Comparison of ENCODE assay signal across 1 cellular context in the genomic region with DNA sequence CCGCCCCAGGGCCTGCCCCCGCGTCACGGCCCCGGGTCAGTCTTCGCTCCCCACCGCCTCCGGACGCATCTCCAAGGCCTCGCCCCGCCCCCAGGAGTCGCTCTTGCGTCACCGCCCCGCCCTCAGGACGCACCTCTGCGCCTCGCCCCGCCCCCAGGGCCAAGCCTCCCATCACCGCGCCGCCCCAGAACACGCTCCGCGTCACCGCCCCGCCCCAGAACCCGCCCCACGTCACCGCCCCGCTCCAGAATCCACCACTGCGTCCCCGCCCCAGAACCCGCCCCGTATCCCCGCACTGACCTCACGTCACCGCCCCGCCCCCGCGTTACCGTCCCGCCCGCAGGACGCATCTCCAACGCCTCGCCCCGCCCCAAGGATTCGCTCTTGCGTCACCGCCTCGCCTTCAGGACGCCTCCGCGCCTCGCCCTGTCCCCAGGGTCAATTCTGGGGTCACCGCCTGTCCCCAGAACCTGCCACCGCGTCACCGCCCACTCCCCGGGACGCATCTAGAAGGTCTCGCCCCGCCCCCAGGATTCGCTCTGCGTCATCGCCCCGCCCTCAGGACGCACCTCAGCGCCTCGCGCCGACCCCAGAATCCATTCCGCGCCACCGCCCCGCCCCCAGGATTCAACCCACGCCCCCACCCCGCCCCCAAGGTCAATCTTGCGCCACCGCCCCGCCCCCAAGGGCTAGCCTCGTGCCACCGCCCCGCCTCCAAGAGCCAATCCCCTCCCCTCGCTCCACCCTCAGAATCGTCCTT.
TF ChIP-seq lines count a peak whose summit lies in the region.

No MANE protein-coding gene starts in this region.

TF ChIP-seq in K562, 482 proteins besides CTCF, POLR2A, EP300 and RAD21 (continued from another document and continues in another):
- TF ChIP-seq, protein P1, sequence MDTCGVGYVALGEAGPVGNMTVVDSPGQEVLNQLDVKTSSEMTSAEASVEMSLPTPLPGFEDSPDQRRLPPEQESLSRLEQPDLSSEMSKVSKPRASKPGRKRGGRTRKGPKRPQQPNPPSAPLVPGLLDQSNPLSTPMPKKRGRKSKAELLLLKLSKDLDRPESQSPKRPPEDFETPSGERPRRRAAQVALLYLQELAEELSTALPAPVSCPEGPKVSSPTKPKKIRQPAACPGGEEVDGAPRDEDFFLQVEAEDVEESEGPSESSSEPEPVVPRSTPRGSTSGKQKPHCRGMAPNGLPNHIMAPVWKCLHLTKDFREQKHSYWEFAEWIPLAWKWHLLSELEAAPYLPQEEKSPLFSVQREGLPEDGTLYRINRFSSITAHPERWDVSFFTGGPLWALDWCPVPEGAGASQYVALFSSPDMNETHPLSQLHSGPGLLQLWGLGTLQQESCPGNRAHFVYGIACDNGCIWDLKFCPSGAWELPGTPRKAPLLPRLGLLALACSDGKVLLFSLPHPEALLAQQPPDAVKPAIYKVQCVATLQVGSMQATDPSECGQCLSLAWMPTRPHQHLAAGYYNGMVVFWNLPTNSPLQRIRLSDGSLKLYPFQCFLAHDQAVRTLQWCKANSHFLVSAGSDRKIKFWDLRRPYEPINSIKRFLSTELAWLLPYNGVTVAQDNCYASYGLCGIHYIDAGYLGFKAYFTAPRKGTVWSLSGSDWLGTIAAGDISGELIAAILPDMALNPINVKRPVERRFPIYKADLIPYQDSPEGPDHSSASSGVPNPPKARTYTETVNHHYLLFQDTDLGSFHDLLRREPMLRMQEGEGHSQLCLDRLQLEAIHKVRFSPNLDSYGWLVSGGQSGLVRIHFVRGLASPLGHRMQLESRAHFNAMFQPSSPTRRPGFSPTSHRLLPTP (IDR thresholded peaks at IDR 0.05; ENCODE audit: borderline replicate concordance, extremely low read depth, insufficient read length): no peak
- no peak for TF ChIP-seq EHMT2 (IDR thresholded peaks at IDR 0.05)
- no peak for TF ChIP-seq KLF16 (IDR thresholded peaks at IDR 0.05)
- TF ChIP-seq, protein P2, sequence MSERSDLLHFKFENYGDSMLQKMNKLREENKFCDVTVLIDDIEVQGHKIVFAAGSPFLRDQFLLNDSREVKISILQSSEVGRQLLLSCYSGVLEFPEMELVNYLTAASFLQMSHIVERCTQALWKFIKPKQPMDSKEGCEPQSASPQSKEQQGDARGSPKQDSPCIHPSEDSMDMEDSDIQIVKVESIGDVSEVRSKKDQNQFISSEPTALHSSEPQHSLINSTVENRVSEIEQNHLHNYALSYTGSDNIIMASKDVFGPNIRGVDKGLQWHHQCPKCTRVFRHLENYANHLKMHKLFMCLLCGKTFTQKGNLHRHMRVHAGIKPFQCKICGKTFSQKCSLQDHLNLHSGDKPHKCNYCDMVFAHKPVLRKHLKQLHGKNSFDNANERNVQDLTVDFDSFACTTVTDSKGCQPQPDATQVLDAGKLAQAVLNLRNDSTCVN (CRISPR knock-in tag; IDR thresholded peaks at IDR 0.05): no peak
- no peak for TF ChIP-seq U2AF2 (optimal IDR thresholded peaks at IDR 0.05; ENCODE audit: low read depth, low read length)
- TF ChIP-seq, protein P3, sequence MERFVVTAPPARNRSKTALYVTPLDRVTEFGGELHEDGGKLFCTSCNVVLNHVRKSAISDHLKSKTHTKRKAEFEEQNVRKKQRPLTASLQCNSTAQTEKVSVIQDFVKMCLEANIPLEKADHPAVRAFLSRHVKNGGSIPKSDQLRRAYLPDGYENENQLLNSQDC (CRISPR knock-in tag; IDR thresholded peaks at IDR 0.05): no peak
- TF ChIP-seq HDAC2 (IDR thresholded peaks at IDR 0.05): no peak
- no peak for TF ChIP-seq BMI1 (IDR thresholded peaks at IDR 0.05; ENCODE audit: low read length)
- TF ChIP-seq NCOA4 (IDR thresholded peaks at IDR 0.05; ENCODE audit: partially characterized antibody): no peak
- TF ChIP-seq ZNF766 (CRISPR knock-in tag; conservative IDR thresholded peaks at IDR 0.05): no peak
- TF ChIP-seq PHF8 (IDR thresholded peaks at IDR 0.05; ENCODE audit: borderline replicate concordance, low read length): peak; percentile 30; the same call in 1 of the 2 replicates
- TF ChIP-seq, protein P4, sequence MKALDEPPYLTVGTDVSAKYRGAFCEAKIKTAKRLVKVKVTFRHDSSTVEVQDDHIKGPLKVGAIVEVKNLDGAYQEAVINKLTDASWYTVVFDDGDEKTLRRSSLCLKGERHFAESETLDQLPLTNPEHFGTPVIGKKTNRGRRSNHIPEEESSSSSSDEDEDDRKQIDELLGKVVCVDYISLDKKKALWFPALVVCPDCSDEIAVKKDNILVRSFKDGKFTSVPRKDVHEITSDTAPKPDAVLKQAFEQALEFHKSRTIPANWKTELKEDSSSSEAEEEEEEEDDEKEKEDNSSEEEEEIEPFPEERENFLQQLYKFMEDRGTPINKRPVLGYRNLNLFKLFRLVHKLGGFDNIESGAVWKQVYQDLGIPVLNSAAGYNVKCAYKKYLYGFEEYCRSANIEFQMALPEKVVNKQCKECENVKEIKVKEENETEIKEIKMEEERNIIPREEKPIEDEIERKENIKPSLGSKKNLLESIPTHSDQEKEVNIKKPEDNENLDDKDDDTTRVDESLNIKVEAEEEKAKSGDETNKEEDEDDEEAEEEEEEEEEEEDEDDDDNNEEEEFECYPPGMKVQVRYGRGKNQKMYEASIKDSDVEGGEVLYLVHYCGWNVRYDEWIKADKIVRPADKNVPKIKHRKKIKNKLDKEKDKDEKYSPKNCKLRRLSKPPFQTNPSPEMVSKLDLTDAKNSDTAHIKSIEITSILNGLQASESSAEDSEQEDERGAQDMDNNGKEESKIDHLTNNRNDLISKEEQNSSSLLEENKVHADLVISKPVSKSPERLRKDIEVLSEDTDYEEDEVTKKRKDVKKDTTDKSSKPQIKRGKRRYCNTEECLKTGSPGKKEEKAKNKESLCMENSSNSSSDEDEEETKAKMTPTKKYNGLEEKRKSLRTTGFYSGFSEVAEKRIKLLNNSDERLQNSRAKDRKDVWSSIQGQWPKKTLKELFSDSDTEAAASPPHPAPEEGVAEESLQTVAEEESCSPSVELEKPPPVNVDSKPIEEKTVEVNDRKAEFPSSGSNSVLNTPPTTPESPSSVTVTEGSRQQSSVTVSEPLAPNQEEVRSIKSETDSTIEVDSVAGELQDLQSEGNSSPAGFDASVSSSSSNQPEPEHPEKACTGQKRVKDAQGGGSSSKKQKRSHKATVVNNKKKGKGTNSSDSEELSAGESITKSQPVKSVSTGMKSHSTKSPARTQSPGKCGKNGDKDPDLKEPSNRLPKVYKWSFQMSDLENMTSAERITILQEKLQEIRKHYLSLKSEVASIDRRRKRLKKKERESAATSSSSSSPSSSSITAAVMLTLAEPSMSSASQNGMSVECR (CRISPR knock-in tag; IDR thresholded peaks at IDR 0.05): no peak
- no peak for TF ChIP-seq PML (IDR thresholded peaks at IDR 0.05; ENCODE audit: low read length)
- TF ChIP-seq, protein P5, sequence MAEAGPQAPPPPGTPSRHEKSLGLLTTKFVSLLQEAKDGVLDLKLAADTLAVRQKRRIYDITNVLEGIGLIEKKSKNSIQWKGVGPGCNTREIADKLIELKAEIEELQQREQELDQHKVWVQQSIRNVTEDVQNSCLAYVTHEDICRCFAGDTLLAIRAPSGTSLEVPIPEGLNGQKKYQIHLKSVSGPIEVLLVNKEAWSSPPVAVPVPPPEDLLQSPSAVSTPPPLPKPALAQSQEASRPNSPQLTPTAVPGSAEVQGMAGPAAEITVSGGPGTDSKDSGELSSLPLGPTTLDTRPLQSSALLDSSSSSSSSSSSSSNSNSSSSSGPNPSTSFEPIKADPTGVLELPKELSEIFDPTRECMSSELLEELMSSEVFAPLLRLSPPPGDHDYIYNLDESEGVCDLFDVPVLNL (CRISPR knock-in tag; IDR thresholded peaks at IDR 0.05; ENCODE audit: low read depth): no peak
- no peak for TF ChIP-seq HEY1 (CRISPR knock-in tag; IDR thresholded peaks at IDR 0.05; ENCODE audit: borderline replicate concordance)
- TF ChIP-seq CAMTA2 (CRISPR knock-in tag; conservative IDR thresholded peaks at IDR 0.05): no peak
- TF ChIP-seq, protein P6, sequence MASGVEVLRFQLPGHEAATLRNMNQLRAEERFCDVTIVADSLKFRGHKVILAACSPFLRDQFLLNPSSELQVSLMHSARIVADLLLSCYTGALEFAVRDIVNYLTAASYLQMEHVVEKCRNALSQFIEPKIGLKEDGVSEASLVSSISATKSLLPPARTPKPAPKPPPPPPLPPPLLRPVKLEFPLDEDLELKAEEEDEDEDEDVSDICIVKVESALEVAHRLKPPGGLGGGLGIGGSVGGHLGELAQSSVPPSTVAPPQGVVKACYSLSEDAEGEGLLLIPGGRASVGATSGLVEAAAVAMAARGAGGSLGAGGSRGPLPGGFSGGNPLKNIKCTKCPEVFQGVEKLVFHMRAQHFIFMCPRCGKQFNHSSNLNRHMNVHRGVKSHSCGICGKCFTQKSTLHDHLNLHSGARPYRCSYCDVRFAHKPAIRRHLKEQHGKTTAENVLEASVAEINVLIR (CRISPR knock-in tag; IDR thresholded peaks at IDR 0.05): peak; percentile 69
- no peak for TF ChIP-seq PHF20 (IDR thresholded peaks at IDR 0.05; ENCODE audit: partially characterized antibody)
- TF ChIP-seq, protein P7, sequence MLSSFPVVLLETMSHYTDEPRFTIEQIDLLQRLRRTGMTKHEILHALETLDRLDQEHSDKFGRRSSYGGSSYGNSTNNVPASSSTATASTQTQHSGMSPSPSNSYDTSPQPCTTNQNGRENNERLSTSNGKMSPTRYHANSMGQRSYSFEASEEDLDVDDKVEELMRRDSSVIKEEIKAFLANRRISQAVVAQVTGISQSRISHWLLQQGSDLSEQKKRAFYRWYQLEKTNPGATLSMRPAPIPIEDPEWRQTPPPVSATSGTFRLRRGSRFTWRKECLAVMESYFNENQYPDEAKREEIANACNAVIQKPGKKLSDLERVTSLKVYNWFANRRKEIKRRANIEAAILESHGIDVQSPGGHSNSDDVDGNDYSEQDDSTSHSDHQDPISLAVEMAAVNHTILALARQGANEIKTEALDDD (IDR thresholded peaks at IDR 0.05): no peak
- no peak for TF ChIP-seq ETS2 (tag; IDR thresholded peaks at IDR 0.05; ENCODE audit: borderline replicate concordance, poor library complexity, severe bottlenecking)
- no peak for TF ChIP-seq SIRT6 (IDR thresholded peaks at IDR 0.05; ENCODE audit: low read depth, low read length)
- no peak for TF ChIP-seq TEAD2 (tag; IDR thresholded peaks at IDR 0.05)
- no peak for TF ChIP-seq BRD4 (IDR thresholded peaks at IDR 0.05)
- TF ChIP-seq, protein P8, sequence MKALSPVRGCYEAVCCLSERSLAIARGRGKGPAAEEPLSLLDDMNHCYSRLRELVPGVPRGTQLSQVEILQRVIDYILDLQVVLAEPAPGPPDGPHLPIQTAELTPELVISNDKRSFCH (CRISPR knock-in tag; IDR thresholded peaks at IDR 0.05): no peak
- TF ChIP-seq, protein P8 (tag; IDR thresholded peaks at IDR 0.05): no peak
- TF ChIP-seq ARID1B (IDR thresholded peaks at IDR 0.05): no peak
- TF ChIP-seq ZNF408 (CRISPR knock-in tag; IDR thresholded peaks at IDR 0.05; ENCODE audit: low read depth): no peak
- TF ChIP-seq YY1 (IDR thresholded peaks at IDR 0.05; ENCODE audit: borderline replicate concordance in 1 of 3, control insufficient read depth in 1 of 3, extremely low read depth in 1 of 3, insufficient read depth in 3 of 3, insufficient read length in 1 of 3, insufficient replicate concordance in 2 of 3, low read depth in 1 of 3, low read length in 2 of 3): peak in 1 of 3 experiments; percentile 3
- no peak for TF ChIP-seq TEAD4 (IDR thresholded peaks at IDR 0.05; ENCODE audit: low read length)
- TF ChIP-seq TEAD4 (CRISPR knock-in tag; IDR thresholded peaks at IDR 0.05; ENCODE audit: borderline replicate concordance): no peak
- no peak for TF ChIP-seq ZNF263 (CRISPR knock-in tag; IDR thresholded peaks at IDR 0.05; ENCODE audit: borderline replicate concordance)
- no peak for TF ChIP-seq PYGO2 (tag; IDR thresholded peaks at IDR 0.05)
- peak; percentile 41; the same call in 1 of the 2 replicates for TF ChIP-seq GABPB1 (CRISPR knock-in tag; IDR thresholded peaks at IDR 0.05)
- TF ChIP-seq, protein P9, sequence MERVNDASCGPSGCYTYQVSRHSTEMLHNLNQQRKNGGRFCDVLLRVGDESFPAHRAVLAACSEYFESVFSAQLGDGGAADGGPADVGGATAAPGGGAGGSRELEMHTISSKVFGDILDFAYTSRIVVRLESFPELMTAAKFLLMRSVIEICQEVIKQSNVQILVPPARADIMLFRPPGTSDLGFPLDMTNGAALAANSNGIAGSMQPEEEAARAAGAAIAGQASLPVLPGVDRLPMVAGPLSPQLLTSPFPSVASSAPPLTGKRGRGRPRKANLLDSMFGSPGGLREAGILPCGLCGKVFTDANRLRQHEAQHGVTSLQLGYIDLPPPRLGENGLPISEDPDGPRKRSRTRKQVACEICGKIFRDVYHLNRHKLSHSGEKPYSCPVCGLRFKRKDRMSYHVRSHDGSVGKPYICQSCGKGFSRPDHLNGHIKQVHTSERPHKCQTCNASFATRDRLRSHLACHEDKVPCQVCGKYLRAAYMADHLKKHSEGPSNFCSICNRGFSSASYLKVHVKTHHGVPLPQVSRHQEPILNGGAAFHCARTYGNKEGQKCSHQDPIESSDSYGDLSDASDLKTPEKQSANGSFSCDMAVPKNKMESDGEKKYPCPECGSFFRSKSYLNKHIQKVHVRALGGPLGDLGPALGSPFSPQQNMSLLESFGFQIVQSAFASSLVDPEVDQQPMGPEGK (CRISPR knock-in tag; IDR thresholded peaks at IDR 0.05; ENCODE audit: borderline replicate concordance): no peak
- TF ChIP-seq, protein P10, sequence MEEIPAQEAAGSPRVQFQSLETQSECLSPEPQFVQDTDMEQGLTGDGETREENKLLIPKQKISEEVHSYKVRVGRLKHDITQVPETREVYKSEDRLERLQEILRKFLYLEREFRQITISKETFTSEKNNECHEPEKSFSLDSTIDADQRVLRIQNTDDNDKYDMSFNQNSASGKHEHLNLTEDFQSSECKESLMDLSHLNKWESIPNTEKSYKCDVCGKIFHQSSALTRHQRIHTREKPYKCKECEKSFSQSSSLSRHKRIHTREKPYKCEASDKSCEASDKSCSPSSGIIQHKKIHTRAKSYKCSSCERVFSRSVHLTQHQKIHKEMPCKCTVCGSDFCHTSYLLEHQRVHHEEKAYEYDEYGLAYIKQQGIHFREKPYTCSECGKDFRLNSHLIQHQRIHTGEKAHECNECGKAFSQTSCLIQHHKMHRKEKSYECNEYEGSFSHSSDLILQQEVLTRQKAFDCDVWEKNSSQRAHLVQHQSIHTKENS (CRISPR knock-in tag; IDR thresholded peaks at IDR 0.05): no peak
